In genomic region chr15:51390239-51390931, GRCh38 we compare ENCODE assay signal across 27 cellular contexts. TPM values are rescaled to one million over a fixed set of nuclear protein-coding genes. Genes with fewer than 3 reads are reported as not detected.
DNase-seq lines count a peak whose midpoint lies in the region; ATAC-seq and TF ChIP-seq lines count a peak whose summit lies in the region.
"Had no signal": no experiment of that assay in that cellular context is flagged by ENCODE, and none has a peak within 500 bp of the region (broad histone marks: within the 10 kb centered on the region; RNA-seq: fewer than 3 reads in every experiment).

No MANE protein-coding gene starts in this region.

- DNase-seq in GM19240 (ENCODE audit: insufficient read length, low spot score) = peak; percentile 17
- DNase-seq in MV-4-11 (lab: John Stamatoyannopoulos, UW) = peak; percentile 41
- DNase-seq in neural crest cell (ENCODE audit: low read depth, low spot score) = no peak
- DNase-seq in KG1 (lab: John Stamatoyannopoulos, UW) = no peak
- no peak for DNase-seq in ecto neural progenitor cell (ENCODE audit: low spot score)
- no peak for DNase-seq in dedifferentiated amniotic fluid mesenchymal stem cell (ENCODE audit: extremely low spot score)
- DNase-seq: anterior cingulate cortex; caudate nucleus; CD8-positive, alpha-beta memory T cell; DND-41; effector CD8-positive, alpha-beta T cell; MM.1S; naive thymus-derived CD8-positive, alpha-beta T cell; NCI-H774; SHP77; stimulated activated CD4-positive, alpha-beta T cell treated with anti-CD3 and anti-CD28 coated beads, Interleukin-4, amount 100 ng/mL, for 4 hours; substantia nigra; SW 1271 had no signal

- TF ChIP-seq CTCF in neural crest cell (conservative IDR thresholded peaks at IDR 0.05) = no peak

- no peaks in the 10 kb centered on the region for H3K27me3 Mint-ChIP-seq in neural crest cell (ENCODE audit: low read depth)

- 69 to 73% methylated on average over 7 of the region's 7 CpGs for WGBS in ectodermal cell, 2 experiments

- H3K9me3 ChIP-seq in ectodermal cell (ENCODE audit: control insufficient read depth, low read length) = no peaks in the 10 kb centered on the region
- H3K9me3 ChIP-seq: esophagus muscularis mucosa, gastroesophageal sphincter had no signal

- no peak for ATAC-seq in HG02759 (IDR thresholded peaks at IDR 0.05; ENCODE audit: unreplicated experiment)
- ATAC-seq: gastroesophageal sphincter; naive thymus-derived CD8-positive, alpha-beta T cell had no signal

- peaks cover 10% of the 10 kb centered on the region for H3K4me1 ChIP-seq in ectodermal cell (ENCODE audit: control insufficient read depth, insufficient read depth, low read length)
- H3K4me1 ChIP-seq: esophagus muscularis mucosa, gastroesophageal sphincter had no signal

- H3K4me3 ChIP-seq in ectodermal cell (ENCODE audit: insufficient read depth, low read depth, low read length) = no peak overlapping the region
- H3K4me3 ChIP-seq: esophagus muscularis mucosa, gastroesophageal sphincter, smooth muscle cell had no signal

- H3K4me1 Mint-ChIP-seq in neural crest cell = peaks cover 12% of the 10 kb centered on the region
- H3K4me1 Mint-ChIP-seq: CD8-positive, alpha-beta memory T cell; memory B cell; naive thymus-derived CD8-positive, alpha-beta T cell had no signal

- no peaks in the 10 kb centered on the region for H3K27me3 ChIP-seq in ectodermal cell (ENCODE audit: control insufficient read depth, insufficient read depth, low read length, poor library complexity, severe bottlenecking)
- H3K27me3 ChIP-seq: gastroesophageal sphincter had no signal

- H3K27ac ChIP-seq in ectodermal cell (ENCODE audit: insufficient read depth, low read depth, low read length, poor library complexity, severe bottlenecking) = peak overlapping the region; percentile 30
- H3K27ac ChIP-seq: esophagus muscularis mucosa, gastroesophageal sphincter, HL-60 had no signal

- H3K9me3 Mint-ChIP-seq in neural crest cell = no peaks in the 10 kb centered on the region
- H3K9me3 Mint-ChIP-seq: memory B cell; naive thymus-derived CD8-positive, alpha-beta T cell had no signal

- H3K36me3 Mint-ChIP-seq in neural crest cell (ENCODE audit: low read depth) = no peaks in the 10 kb centered on the region
- H3K36me3 Mint-ChIP-seq: CD8-positive, alpha-beta memory T cell; memory B cell; naive thymus-derived CD8-positive, alpha-beta T cell had no signal

- no peaks in the 10 kb centered on the region for H3K36me3 ChIP-seq in ectodermal cell (ENCODE audit: control insufficient read depth, insufficient read depth, low read length)
- H3K36me3 ChIP-seq: esophagus muscularis mucosa, gastroesophageal sphincter had no signal

- H3K4me3 Mint-ChIP-seq in neural crest cell = no peak overlapping the region
- H3K4me3 Mint-ChIP-seq: CD8-positive, alpha-beta memory T cell; memory B cell; naive thymus-derived CD8-positive, alpha-beta T cell had no signal

- H3K27ac Mint-ChIP-seq in neural crest cell (ENCODE audit: unreplicated experiment) = peak overlapping the region; percentile 82
- H3K27ac Mint-ChIP-seq: CD8-positive, alpha-beta memory T cell; memory B cell; naive thymus-derived CD8-positive, alpha-beta T cell had no signal

RNA-seq across cellular contexts. Expression of gene GLDN, which starts 48.9 kb away (rescaled TPM):
- polyA plus RNA-seq in ectodermal cell (2013, experiment 1 of 4) = 1.1 TPM
- 1.8 TPM for polyA plus RNA-seq in ectodermal cell (2013, experiment 2 of 4)
- polyA plus RNA-seq in ectodermal cell (2013, experiment 3 of 4) = 1.5 TPM
- polyA plus RNA-seq in ectodermal cell (2013, experiment 4 of 4) = 1.3 TPM
- total RNA-seq in neural crest cell = 1.7 and 2.4 TPM in 2 replicates
- total RNA-seq: CD8-positive, alpha-beta memory T cell; naive thymus-derived CD8-positive, alpha-beta T cell; pulmonary artery endothelial cell had no signal
- polyA plus RNA-seq: CD8-positive, alpha-beta memory T cell; naive thymus-derived CD8-positive, alpha-beta T cell had no signal

RNA-seq across cellular contexts. Expression of gene CYP19A1, which starts 52.0 kb away (rescaled TPM):
- not detected for polyA plus RNA-seq in ectodermal cell (2013, experiment 1 of 4)
- not detected for polyA plus RNA-seq in ectodermal cell (2013, experiment 2 of 4)
- polyA plus RNA-seq in ectodermal cell (2013, experiment 3 of 4) = not detected
- polyA plus RNA-seq in ectodermal cell (2013, experiment 4 of 4) = not detected
- total RNA-seq in neural crest cell = not detected in 2 replicates
- total RNA-seq: CD8-positive, alpha-beta memory T cell; naive thymus-derived CD8-positive, alpha-beta T cell; pulmonary artery endothelial cell; smooth muscle cell had no signal
- polyA plus RNA-seq: CD8-positive, alpha-beta memory T cell; keratinocyte; naive thymus-derived CD8-positive, alpha-beta T cell; smooth muscle cell had no signal

Comparison
In these comparisons a context has a peak if more than half of its experiments do, and no peak if none do; other contexts are left out.
1. DNase-seq: peak in GM19240 (single experiment) and MV-4-11 (single experiment); none in neural crest cell (single experiment), KG1 (single experiment), ecto neural progenitor cell (single experiment) and dedifferentiated amniotic fluid mesenchymal stem cell (single experiment).